Comparison of ENCODE assay signal across 12 cellular contexts in genomic region chr22:41908409-41909289, GRCh38.
DNase-seq lines count a peak whose midpoint lies in the region; ATAC-seq and TF ChIP-seq lines count a peak whose summit lies in the region.
"Had no signal": no experiment of that assay in that cellular context is flagged by ENCODE, and none has a peak within 500 bp of the region (broad histone marks: within the 10 kb centered on the region; RNA-seq: fewer than 3 reads in every experiment).

No MANE protein-coding gene starts in this region.

- peaks cover 6% of the 10 kb centered on the region for H3K36me3 ChIP-seq in effector memory CD4-positive, alpha-beta T cell (ENCODE audit: control insufficient read depth, insufficient read depth, low read length)

- H3K27ac ChIP-seq in effector memory CD4-positive, alpha-beta T cell (ENCODE audit: insufficient read depth, low read length, poor library complexity, severe bottlenecking), result no peak overlapping the region

- H3K27ac Mint-ChIP-seq in stimulated activated memory B cell treated with anti-CD40 and anti-IgM and Interleukin-4, amounts not matched to agents 10 μg/mL and 1 μg/mL and 100 μg/mL, for 72 hours, result peak overlapping the region; percentile 55
- H3K27ac Mint-ChIP-seq: nephron had no signal

- no peak for TF ChIP-seq CTCF in GM10248 (IDR thresholded peaks at IDR 0.05; ENCODE audit: control extremely low read depth, extremely low read depth, low read depth, missing control alignments)

- peak; percentile 65 for DNase-seq in activated CD8-positive, alpha-beta memory T cell treated with anti-CD3 and anti-CD28 coated beads, Interleukin-2, amount 50 U/mL, for 48 hours
- no peak for DNase-seq in activated CD8-positive, alpha-beta memory T cell treated with anti-CD3 and anti-CD28 coated beads, Interleukin-2, amount 50 U/mL, for 4 hours
- DNase-seq in NCI-H69 (lab: John Stamatoyannopoulos, UW) (peak; percentile 59), NCI-H2171 (lab: John Stamatoyannopoulos, UW) (no peak), GM10248 (ENCODE audit: extremely low spot score) (no peak)
- DNase-seq in effector memory CD4-positive, alpha-beta T cell, result no peak
- DNase-seq: activated CD4-positive, alpha-beta T cell treated with anti-CD3 and anti-CD28 coated beads for 1 hour; RPMI8226; stimulated activated CD4-positive, alpha-beta T cell treated with anti-CD3 and anti-CD28 coated beads, Interleukin-12 subunit alpha, Interleukin-12 subunit beta, amount 100 ng/mL, for 4 hours had no signal

- H3K36me3 Mint-ChIP-seq in stimulated activated memory B cell treated with anti-CD40 and anti-IgM and Interleukin-4, amounts not matched to agents 10 μg/mL and 1 μg/mL and 100 μg/mL, for 72 hours, result peaks cover 34% of the 10 kb centered on the region

- H3K27me3 Mint-ChIP-seq in stimulated activated memory B cell treated with anti-CD40 and anti-IgM and Interleukin-4, amounts not matched to agents 10 μg/mL and 1 μg/mL and 100 μg/mL, for 72 hours, result peaks cover 22% of the 10 kb centered on the region

- POLR2A ChIA-PET in GM10248 (lab: Yijun Ruan, JAX), result interaction anchor here (0.5 to 1.7 kb wide), 4 partner anchors 9 to 211 kb away, joined by 3 to 6 read pairs (median 4); no protein-coding TSS in a partner anchor

- peak overlapping the region; percentile 8 for H3K4me3 Mint-ChIP-seq in stimulated activated memory B cell treated with anti-CD40 and anti-IgM and Interleukin-4, amounts not matched to agents 10 μg/mL and 1 μg/mL and 100 μg/mL, for 72 hours

- H3K4me1 ChIP-seq in effector memory CD4-positive, alpha-beta T cell (ENCODE audit: control insufficient read depth, insufficient read depth, low read length, poor library complexity, severe bottlenecking), result peaks cover 34% of the 10 kb centered on the region

- H3K4me1 Mint-ChIP-seq in stimulated activated memory B cell treated with anti-CD40 and anti-IgM and Interleukin-4, amounts not matched to agents 10 μg/mL and 1 μg/mL and 100 μg/mL, for 72 hours, result peaks cover 62% of the 10 kb centered on the region

- CTCF ChIA-PET in GM10248 (lab: Yijun Ruan, JAX), result interaction anchor here (1.2 to 3.2 kb wide), 6 partner anchors 11 to 212 kb away, joined by 3 to 10 read pairs (median 4); no protein-coding TSS in a partner anchor

- H3K27me3 ChIP-seq in effector memory CD4-positive, alpha-beta T cell (replicated peaks; ENCODE audit: control insufficient read depth, insufficient read depth, low read length, poor library complexity, severe bottlenecking), result peaks cover 47% of the 10 kb centered on the region

- ATAC-seq in stimulated activated memory B cell treated with anti-CD40 and anti-IgM and Interleukin-4, amounts not matched to agents 10 μg/mL and 1 μg/mL and 100 μg/mL, for 72 hours, result peak; percentile 60
- ATAC-seq in HG02938 (IDR thresholded peaks at IDR 0.05; ENCODE audit: unreplicated experiment), result no peak

- H3K9me3 Mint-ChIP-seq in stimulated activated memory B cell treated with anti-CD40 and anti-IgM and Interleukin-4, amounts not matched to agents 10 μg/mL and 1 μg/mL and 100 μg/mL, for 72 hours, result no peaks in the 10 kb centered on the region
- H3K9me3 Mint-ChIP-seq: nephron had no signal

- peak overlapping the region; percentile 22 for H3K4me3 ChIP-seq in effector memory CD4-positive, alpha-beta T cell (ENCODE audit: insufficient read depth, low read depth, low read length, poor library complexity, severe bottlenecking)

- H3K9me3 ChIP-seq in effector memory CD4-positive, alpha-beta T cell (ENCODE audit: control insufficient read depth, low read length), result no peaks in the 10 kb centered on the region

Comparison
In these comparisons a context has a peak if more than half of its experiments do, and no peak if none do; other contexts are left out.
1. DNase-seq: peak in activated CD8-positive, alpha-beta memory T cell treated with anti-CD3 and anti-CD28 coated beads, Interleukin-2, amount 50 U/mL, for 48 hours (single experiment) and NCI-H69 (single experiment); none in activated CD8-positive, alpha-beta memory T cell treated with anti-CD3 and anti-CD28 coated beads, Interleukin-2, amount 50 U/mL, for 4 hours (single experiment), effector memory CD4-positive, alpha-beta T cell (0 of 3), NCI-H2171 (single experiment) and GM10248 (single experiment).